In genomic region chr2:173502296-173502695, GRCh38 we compare ENCODE assay signal across 3 cellular contexts.
"Had no signal": no experiment of that assay in that cellular context is flagged by ENCODE, and none has a peak within 500 bp of the region (broad histone marks: within the 10 kb centered on the region; RNA-seq: fewer than 3 reads in every experiment).

No MANE protein-coding gene starts in this region.

- H3K4me3 ChIP-seq: GM12878 had no signal

- DNase-seq: GDM1, GF-D8 had no signal
